ENCODE assay signal across 2 cellular contexts in the genomic region with DNA sequence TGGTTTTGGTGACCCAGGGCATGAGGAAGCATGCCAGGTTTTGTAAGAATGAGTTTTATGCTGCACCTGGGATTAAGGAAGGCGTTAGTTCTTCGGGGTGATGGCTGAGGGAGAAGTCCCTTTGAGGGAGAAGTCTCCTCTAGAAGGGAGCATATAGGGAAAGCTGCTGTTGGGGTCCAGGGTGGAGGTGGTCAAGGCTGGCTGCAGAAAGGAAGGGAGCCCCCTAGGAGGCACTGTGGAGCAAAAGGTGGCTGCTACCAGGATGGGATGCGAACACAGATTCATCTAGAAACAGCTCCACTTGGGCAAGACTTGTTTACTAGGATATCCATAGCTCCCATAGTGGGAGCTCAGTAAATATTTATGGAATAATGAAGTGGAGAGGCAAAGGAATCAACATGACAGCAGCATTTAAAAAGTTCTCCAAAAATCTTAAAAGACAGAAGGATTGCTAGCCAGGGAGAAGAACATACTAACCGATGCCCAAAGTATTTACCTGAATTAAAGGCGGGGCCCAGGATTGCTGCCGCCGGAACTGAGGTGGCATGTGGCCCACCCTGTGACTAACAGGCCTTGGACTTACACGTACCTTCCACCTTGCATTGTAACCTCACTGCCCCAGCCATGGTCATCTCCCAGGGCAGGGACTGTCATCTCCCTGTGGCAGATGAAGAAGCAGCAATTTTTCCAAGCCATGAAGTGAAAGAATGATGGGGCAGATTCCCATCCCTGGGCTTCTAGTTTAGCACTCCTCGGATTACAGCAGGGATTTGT.
TF ChIP-seq lines count a peak whose summit lies in the region.

No MANE protein-coding gene starts in this region.

TF ChIP-seq in HCT116, 20 proteins besides CTCF, POLR2A, EP300 and RAD21:
- no peak for TF ChIP-seq SRF (IDR thresholded peaks at IDR 0.05; ENCODE audit: low read depth)
- TF ChIP-seq SP1 (IDR thresholded peaks at IDR 0.05; ENCODE audit: low read depth), result no peak; the same call in 1 of the 2 replicates
- no peak for TF ChIP-seq ELF1 (IDR thresholded peaks at IDR 0.05; ENCODE audit: borderline replicate concordance, low read depth)
- no peak for TF ChIP-seq JUND (IDR thresholded peaks at IDR 0.05)
- no peak for TF ChIP-seq EZH2 (IDR thresholded peaks at IDR 0.05)
- TF ChIP-seq FOSL1 (IDR thresholded peaks at IDR 0.05; ENCODE audit: low read depth), result no peak
- TF ChIP-seq POLR2AphosphoS5 (IDR thresholded peaks at IDR 0.05; ENCODE audit: low read depth, low read length), result no peak
- no peak for TF ChIP-seq TCF7L2 (IDR thresholded peaks at IDR 0.05; ENCODE audit: borderline replicate concordance, extremely low read depth, insufficient read depth, insufficient read length)
- TF ChIP-seq, protein P1, sequence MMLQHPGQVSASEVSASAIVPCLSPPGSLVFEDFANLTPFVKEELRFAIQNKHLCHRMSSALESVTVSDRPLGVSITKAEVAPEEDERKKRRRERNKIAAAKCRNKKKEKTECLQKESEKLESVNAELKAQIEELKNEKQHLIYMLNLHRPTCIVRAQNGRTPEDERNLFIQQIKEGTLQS (IDR thresholded peaks at IDR 0.05), result no peak
- TF ChIP-seq ZFX (IDR thresholded peaks at IDR 0.05), result no peak
- TF ChIP-seq EZH2phosphoT487 (IDR thresholded peaks at IDR 0.05; ENCODE audit: borderline replicate concordance), result no peak

TF ChIP-seq in GM12878, 131 proteins besides CTCF, POLR2A, EP300 and RAD21:
- TF ChIP-seq, protein P2, sequence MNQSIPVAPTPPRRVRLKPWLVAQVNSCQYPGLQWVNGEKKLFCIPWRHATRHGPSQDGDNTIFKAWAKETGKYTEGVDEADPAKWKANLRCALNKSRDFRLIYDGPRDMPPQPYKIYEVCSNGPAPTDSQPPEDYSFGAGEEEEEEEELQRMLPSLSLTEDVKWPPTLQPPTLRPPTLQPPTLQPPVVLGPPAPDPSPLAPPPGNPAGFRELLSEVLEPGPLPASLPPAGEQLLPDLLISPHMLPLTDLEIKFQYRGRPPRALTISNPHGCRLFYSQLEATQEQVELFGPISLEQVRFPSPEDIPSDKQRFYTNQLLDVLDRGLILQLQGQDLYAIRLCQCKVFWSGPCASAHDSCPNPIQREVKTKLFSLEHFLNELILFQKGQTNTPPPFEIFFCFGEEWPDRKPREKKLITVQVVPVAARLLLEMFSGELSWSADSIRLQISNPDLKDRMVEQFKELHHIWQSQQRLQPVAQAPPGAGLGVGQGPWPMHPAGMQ (IDR thresholded peaks at IDR 0.05; ENCODE audit: borderline replicate concordance), result no peak
- TF ChIP-seq, protein P3, sequence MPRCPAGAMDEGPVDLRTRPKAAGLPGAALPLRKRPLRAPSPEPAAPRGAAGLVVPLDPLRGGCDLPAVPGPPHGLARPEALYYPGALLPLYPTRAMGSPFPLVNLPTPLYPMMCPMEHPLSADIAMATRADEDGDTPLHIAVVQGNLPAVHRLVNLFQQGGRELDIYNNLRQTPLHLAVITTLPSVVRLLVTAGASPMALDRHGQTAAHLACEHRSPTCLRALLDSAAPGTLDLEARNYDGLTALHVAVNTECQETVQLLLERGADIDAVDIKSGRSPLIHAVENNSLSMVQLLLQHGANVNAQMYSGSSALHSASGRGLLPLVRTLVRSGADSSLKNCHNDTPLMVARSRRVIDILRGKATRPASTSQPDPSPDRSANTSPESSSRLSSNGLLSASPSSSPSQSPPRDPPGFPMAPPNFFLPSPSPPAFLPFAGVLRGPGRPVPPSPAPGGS (IDR thresholded peaks at IDR 0.05; ENCODE audit: borderline replicate concordance, insufficient read depth, low read depth, low read length, poor library complexity, severe bottlenecking), result no peak
- no peak for TF ChIP-seq FOXM1 (IDR thresholded peaks at IDR 0.05; ENCODE audit: low read depth, low read length)
- no peak for TF ChIP-seq EZH2 (IDR thresholded peaks at IDR 0.05; ENCODE audit: borderline replicate concordance, control insufficient read depth, low read depth, low read length)
- TF ChIP-seq, protein P4, sequence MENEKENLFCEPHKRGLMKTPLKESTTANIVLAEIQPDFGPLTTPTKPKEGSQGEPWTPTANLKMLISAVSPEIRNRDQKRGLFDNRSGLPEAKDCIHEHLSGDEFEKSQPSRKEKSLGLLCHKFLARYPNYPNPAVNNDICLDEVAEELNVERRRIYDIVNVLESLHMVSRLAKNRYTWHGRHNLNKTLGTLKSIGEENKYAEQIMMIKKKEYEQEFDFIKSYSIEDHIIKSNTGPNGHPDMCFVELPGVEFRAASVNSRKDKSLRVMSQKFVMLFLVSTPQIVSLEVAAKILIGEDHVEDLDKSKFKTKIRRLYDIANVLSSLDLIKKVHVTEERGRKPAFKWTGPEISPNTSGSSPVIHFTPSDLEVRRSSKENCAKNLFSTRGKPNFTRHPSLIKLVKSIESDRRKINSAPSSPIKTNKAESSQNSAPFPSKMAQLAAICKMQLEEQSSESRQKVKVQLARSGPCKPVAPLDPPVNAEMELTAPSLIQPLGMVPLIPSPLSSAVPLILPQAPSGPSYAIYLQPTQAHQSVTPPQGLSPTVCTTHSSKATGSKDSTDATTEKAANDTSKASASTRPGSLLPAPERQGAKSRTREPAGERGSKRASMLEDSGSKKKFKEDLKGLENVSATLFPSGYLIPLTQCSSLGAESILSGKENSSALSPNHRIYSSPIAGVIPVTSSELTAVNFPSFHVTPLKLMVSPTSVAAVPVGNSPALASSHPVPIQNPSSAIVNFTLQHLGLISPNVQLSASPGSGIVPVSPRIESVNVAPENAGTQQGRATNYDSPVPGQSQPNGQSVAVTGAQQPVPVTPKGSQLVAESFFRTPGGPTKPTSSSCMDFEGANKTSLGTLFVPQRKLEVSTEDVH (IDR thresholded peaks at IDR 0.05; ENCODE audit: low read depth, partially characterized antibody), result no peak
- TF ChIP-seq SMAD1 (IDR thresholded peaks at IDR 0.05; ENCODE audit: low read depth, partially characterized antibody), result no peak
- no peak for TF ChIP-seq FOS (IDR thresholded peaks at IDR 0.05; ENCODE audit: borderline replicate concordance, extremely low read depth, insufficient read length)
- TF ChIP-seq POU2F2 (IDR thresholded peaks at IDR 0.05; ENCODE audit: borderline replicate concordance, low read depth, low read length), result no peak
- no peak for TF ChIP-seq GABPA (IDR thresholded peaks at IDR 0.05; ENCODE audit: low read depth)
- no peak for TF ChIP-seq SMARCA5 (IDR thresholded peaks at IDR 0.05)
- TF ChIP-seq ZSCAN29 (IDR thresholded peaks at IDR 0.05), result no peak
- no peak for TF ChIP-seq NRF1 (conservative IDR thresholded peaks at IDR 0.05; ENCODE audit: low read depth, low read length)
- TF ChIP-seq, protein P5, sequence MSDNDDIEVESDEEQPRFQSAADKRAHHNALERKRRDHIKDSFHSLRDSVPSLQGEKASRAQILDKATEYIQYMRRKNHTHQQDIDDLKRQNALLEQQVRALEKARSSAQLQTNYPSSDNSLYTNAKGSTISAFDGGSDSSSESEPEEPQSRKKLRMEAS (IDR thresholded peaks at IDR 0.05; ENCODE audit: low read depth, low read length), result no peak
